In genomic region chr11:86745571-86745970, GRCh38 we compare ENCODE assay signal across 1 cellular context.
TF ChIP-seq lines count a peak whose summit lies in the region.

No MANE protein-coding gene starts in this region.

TF ChIP-seq in A549, 52 proteins besides CTCF, POLR2A, EP300 and RAD21 (continued from another document):
- TF ChIP-seq EHMT2 (IDR thresholded peaks at IDR 0.05; ENCODE audit: low read depth) (no peak), KDM1A (IDR thresholded peaks at IDR 0.05; ENCODE audit: low read depth) (no peak), NFE2L2 (conservative IDR thresholded peaks at IDR 0.05; ENCODE audit: low read length) (no peak), PBX3 (IDR thresholded peaks at IDR 0.05) (no peak), SMC3 (IDR thresholded peaks at IDR 0.05) (no peak), POLR2AphosphoS2 (conservative IDR thresholded peaks at IDR 0.05; ENCODE audit: low read length) (no peak)
